In the genomic region with DNA sequence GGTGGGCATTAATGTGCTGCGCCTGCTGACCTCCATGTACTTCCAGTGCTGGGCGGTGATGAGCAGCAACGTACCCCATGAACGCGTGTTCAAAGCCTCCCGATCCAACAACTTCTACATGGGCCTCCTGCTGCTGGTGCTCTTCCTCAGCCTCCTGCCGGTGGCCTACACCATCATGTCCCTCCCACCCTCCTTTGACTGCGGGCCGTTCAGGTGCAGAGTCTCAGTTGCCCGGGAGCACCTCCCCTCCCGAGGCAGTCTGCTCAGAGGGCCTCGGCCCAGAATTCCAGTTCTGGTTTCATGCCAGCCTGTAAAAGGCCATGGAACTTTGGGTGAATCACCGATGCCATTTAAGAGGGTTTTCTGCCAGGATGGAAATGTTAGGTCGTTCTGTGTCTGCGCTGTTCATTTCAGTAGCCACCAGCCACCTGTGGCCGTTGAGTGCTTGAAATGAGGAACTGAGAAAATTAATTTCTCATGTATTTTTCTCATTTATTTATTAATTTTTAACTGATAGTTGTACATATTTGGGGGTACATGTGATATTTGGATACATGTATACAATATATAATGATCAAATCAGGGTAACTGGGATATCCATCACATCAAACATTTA, we compare ENCODE assay signal across 20 cellular contexts.
"Had no signal": no experiment of that assay in that cellular context is flagged by ENCODE, and none has a peak within 500 bp of the region (broad histone marks: within the 10 kb centered on the region; RNA-seq: fewer than 3 reads in every experiment).

No MANE protein-coding gene starts in this region.

- DNase-seq: activated CD4-positive, alpha-beta memory T cell treated with anti-CD3 and anti-CD28 coated beads, Interleukin-2, amount 10 ng/mL, durations not matched to agents 7 days and 5 days; activated CD4-positive, alpha-beta T cell treated with anti-CD3 and anti-CD28 coated beads for 48 hours; activated CD4-positive, CD25-positive, alpha-beta regulatory T cell; activated CD8-positive, alpha-beta memory T cell treated with anti-CD3 and anti-CD28 coated beads, Interleukin-2, amount 10 ng/mL, durations not matched to agents 7 days and 5 days; activated naive CD8-positive, alpha-beta T cell treated with anti-CD3 and anti-CD28 coated beads for 36 hours; amygdala; effector memory CD8-positive, alpha-beta T cell; esophagus squamous epithelium; immature natural killer cell; kidney glomerular epithelial cell; left ventricle myocardium inferior; mammary epithelial cell; occipital lobe; posterior cingulate gyrus; stimulated activated CD4-positive, alpha-beta T cell treated with anti-CD3 and anti-CD28 coated beads, Interleukin-12 subunit alpha, Interleukin-12 subunit beta, amount 100 ng/mL, for 4 hours; stimulated activated CD4-positive, alpha-beta T cell treated with anti-CD3 and anti-CD28 coated beads, Interleukin-1b, Interleukin-23, amount 100 ng/mL, for 48 hours; uterus had no signal

- H3K9me3 Mint-ChIP-seq: activated CD4-positive, alpha-beta memory T cell treated with anti-CD3 and anti-CD28 coated beads, Interleukin-2, amount 10 ng/mL, durations not matched to agents 7 days and 5 days; activated naive CD8-positive, alpha-beta T cell treated with anti-CD3 and anti-CD28 coated beads for 36 hours; effector memory CD8-positive, alpha-beta T cell; immature natural killer cell; stimulated activated naive CD8-positive, alpha-beta T cell treated with anti-CD3 and anti-CD28 coated beads, Interleukin-15, Interleukin-2, amounts not matched to agents 100 ng/mL and 50 ng/mL, for 24 hours had no signal

- H3K27me3 ChIP-seq: cardiac muscle cell, tibial nerve, uterus had no signal

- H3K4me1 Mint-ChIP-seq: activated CD4-positive, alpha-beta memory T cell treated with anti-CD3 and anti-CD28 coated beads, Interleukin-2, amount 10 ng/mL, durations not matched to agents 7 days and 5 days; activated CD8-positive, alpha-beta memory T cell treated with anti-CD3 and anti-CD28 coated beads, Interleukin-2, amount 10 ng/mL, durations not matched to agents 7 days and 5 days; immature natural killer cell had no signal

- H3K36me3 Mint-ChIP-seq: activated CD8-positive, alpha-beta memory T cell treated with anti-CD3 and anti-CD28 coated beads, Interleukin-2, amount 10 ng/mL, durations not matched to agents 7 days and 5 days; activated naive CD8-positive, alpha-beta T cell treated with anti-CD3 and anti-CD28 coated beads for 36 hours; immature natural killer cell had no signal

- H3K36me3 ChIP-seq: cardiac muscle cell, esophagus squamous epithelium, left ventricle myocardium inferior, tibial nerve, uterus had no signal

- H3K4me1 ChIP-seq: esophagus squamous epithelium, left ventricle myocardium inferior, tibial nerve, uterus had no signal

- H3K27ac Mint-ChIP-seq: activated CD4-positive, alpha-beta memory T cell treated with anti-CD3 and anti-CD28 coated beads, Interleukin-2, amount 10 ng/mL, durations not matched to agents 7 days and 5 days; activated CD8-positive, alpha-beta memory T cell treated with anti-CD3 and anti-CD28 coated beads, Interleukin-2, amount 10 ng/mL, durations not matched to agents 7 days and 5 days; activated naive CD8-positive, alpha-beta T cell treated with anti-CD3 and anti-CD28 coated beads for 36 hours; effector memory CD8-positive, alpha-beta T cell; immature natural killer cell had no signal

- H3K4me3 Mint-ChIP-seq: activated CD4-positive, alpha-beta memory T cell treated with anti-CD3 and anti-CD28 coated beads, Interleukin-2, amount 10 ng/mL, durations not matched to agents 7 days and 5 days; activated CD8-positive, alpha-beta memory T cell treated with anti-CD3 and anti-CD28 coated beads, Interleukin-2, amount 10 ng/mL, durations not matched to agents 7 days and 5 days; activated naive CD8-positive, alpha-beta T cell treated with anti-CD3 and anti-CD28 coated beads for 36 hours; effector memory CD8-positive, alpha-beta T cell; immature natural killer cell; stimulated activated naive CD8-positive, alpha-beta T cell treated with anti-CD3 and anti-CD28 coated beads, Interleukin-15, Interleukin-2, amounts not matched to agents 100 ng/mL and 50 ng/mL, for 24 hours had no signal

- H3K4me3 ChIP-seq: cardiac muscle cell, esophagus squamous epithelium, left ventricle myocardium inferior, tibial nerve, uterus had no signal

- ATAC-seq: activated CD8-positive, alpha-beta memory T cell treated with anti-CD3 and anti-CD28 coated beads, Interleukin-2, amount 10 ng/mL, durations not matched to agents 7 days and 5 days; effector memory CD8-positive, alpha-beta T cell had no signal

- H3K27ac ChIP-seq: cardiac muscle cell, esophagus squamous epithelium, left ventricle myocardium inferior, tibial nerve, uterus had no signal

- H3K9me3 ChIP-seq: esophagus squamous epithelium, uterus had no signal
